Comparison of ENCODE assay signal across 23 cellular contexts in genomic region chr16:50887500-50887899, GRCh38.
"Had no signal": no experiment of that assay in that cellular context is flagged by ENCODE, and none has a peak within 500 bp of the region (broad histone marks: within the 10 kb centered on the region; RNA-seq: fewer than 3 reads in every experiment).

No MANE protein-coding gene starts in this region.

- H3K27me3 ChIP-seq: body of pancreas, foreskin keratinocyte, suprapubic skin, transverse colon had no signal

- FAIRE-seq: kidney had no signal

- H3K4me1 ChIP-seq: body of pancreas, foreskin keratinocyte, left lung, psoas muscle, suprapubic skin, transverse colon had no signal

- H3K27me3 Mint-ChIP-seq: activated CD8-positive, alpha-beta memory T cell treated with anti-CD3 and anti-CD28 coated beads, Interleukin-2, amount 10 ng/mL, durations not matched to agents 7 days and 5 days had no signal

- ATAC-seq: activated CD8-positive, alpha-beta memory T cell treated with anti-CD3 and anti-CD28 coated beads, Interleukin-2, amount 10 ng/mL, durations not matched to agents 7 days and 5 days; activated T-helper 17 cell treated with anti-CD3 and anti-CD28 coated beads, Interleukin-2, amount 50 U/mL, for 72 hours; body of pancreas; foreskin keratinocyte; left lung; psoas muscle; sciatic nerve; stimulated activated naive CD8-positive, alpha-beta T cell treated with anti-CD3 and anti-CD28 coated beads, Interleukin-15, amount 100 ng/mL, for 72 hours had no signal

- H3K27ac ChIP-seq: body of pancreas, epithelial cell of prostate, foreskin keratinocyte, left lung, psoas muscle, suprapubic skin, transverse colon had no signal

- H3K27ac Mint-ChIP-seq: activated B cell treated with CpG ODN at 0.5 μM for 24 hours; activated CD4-positive, alpha-beta memory T cell treated with anti-CD3 and anti-CD28 coated beads, Interleukin-2, amount 10 ng/mL, durations not matched to agents 7 days and 5 days; activated CD8-positive, alpha-beta memory T cell treated with anti-CD3 and anti-CD28 coated beads, Interleukin-2, amount 10 ng/mL, durations not matched to agents 7 days and 5 days; activated T-helper 17 cell treated with anti-CD3 and anti-CD28 coated beads, Interleukin-2, amount 50 U/mL, for 72 hours; endodermal cell; stimulated activated naive CD8-positive, alpha-beta T cell treated with anti-CD3 and anti-CD28 coated beads, Interleukin-15, amount 100 ng/mL, for 72 hours had no signal

- DNase-seq: activated B cell treated with CpG ODN at 0.5 μM for 24 hours; activated CD4-positive, alpha-beta memory T cell treated with anti-CD3 and anti-CD28 coated beads, Interleukin-2, amount 10 ng/mL, durations not matched to agents 7 days and 5 days; activated CD4-positive, alpha-beta T cell treated with anti-CD3 and anti-CD28 coated beads for 48 hours; activated CD8-positive, alpha-beta memory T cell treated with anti-CD3 and anti-CD28 coated beads, Interleukin-2, amount 10 ng/mL, durations not matched to agents 7 days and 5 days; activated naive CD4-positive, alpha-beta T cell treated with Interleukin-2 at 50 U/mL for 16 hours; body of pancreas; endodermal cell; foreskin keratinocyte; hypothalamus; kidney; left lung; mammary epithelial cell; midbrain; psoas muscle; stimulated activated CD4-positive, alpha-beta T cell treated with anti-CD3 and anti-CD28 coated beads, Interleukin-4, amount 100 ng/mL, for 1 hour; stimulated activated naive CD8-positive, alpha-beta T cell treated with anti-CD3 and anti-CD28 coated beads, Interleukin-15, amount 100 ng/mL, for 72 hours; T-helper 2 cell; transverse colon had no signal

- H3K36me3 Mint-ChIP-seq: activated CD8-positive, alpha-beta memory T cell treated with anti-CD3 and anti-CD28 coated beads, Interleukin-2, amount 10 ng/mL, durations not matched to agents 7 days and 5 days had no signal

- H3K4me3 ChIP-seq: body of pancreas, left lung, psoas muscle, smooth muscle cell, suprapubic skin, transverse colon had no signal

- H3K4me1 Mint-ChIP-seq: activated B cell treated with CpG ODN at 0.5 μM for 24 hours; activated CD4-positive, alpha-beta memory T cell treated with anti-CD3 and anti-CD28 coated beads, Interleukin-2, amount 10 ng/mL, durations not matched to agents 7 days and 5 days; activated CD8-positive, alpha-beta memory T cell treated with anti-CD3 and anti-CD28 coated beads, Interleukin-2, amount 10 ng/mL, durations not matched to agents 7 days and 5 days; activated T-helper 17 cell treated with anti-CD3 and anti-CD28 coated beads, Interleukin-2, amount 50 U/mL, for 72 hours; stimulated activated naive CD8-positive, alpha-beta T cell treated with anti-CD3 and anti-CD28 coated beads, Interleukin-15, amount 100 ng/mL, for 72 hours had no signal

- H3K4me2 ChIP-seq: smooth muscle cell had no signal

- H3K4me3 Mint-ChIP-seq: activated B cell treated with CpG ODN at 0.5 μM for 24 hours; activated CD4-positive, alpha-beta memory T cell treated with anti-CD3 and anti-CD28 coated beads, Interleukin-2, amount 10 ng/mL, durations not matched to agents 7 days and 5 days; activated CD8-positive, alpha-beta memory T cell treated with anti-CD3 and anti-CD28 coated beads, Interleukin-2, amount 10 ng/mL, durations not matched to agents 7 days and 5 days; activated T-helper 17 cell treated with anti-CD3 and anti-CD28 coated beads, Interleukin-2, amount 50 U/mL, for 72 hours; endodermal cell; stimulated activated naive CD8-positive, alpha-beta T cell treated with anti-CD3 and anti-CD28 coated beads, Interleukin-15, amount 100 ng/mL, for 72 hours had no signal

- H3K9me3 ChIP-seq: body of pancreas, left lung, psoas muscle, suprapubic skin, transverse colon had no signal

- H3K9me3 Mint-ChIP-seq: activated CD4-positive, alpha-beta memory T cell treated with anti-CD3 and anti-CD28 coated beads, Interleukin-2, amount 10 ng/mL, durations not matched to agents 7 days and 5 days; activated T-helper 17 cell treated with anti-CD3 and anti-CD28 coated beads, Interleukin-2, amount 50 U/mL, for 72 hours; endodermal cell; stimulated activated naive CD8-positive, alpha-beta T cell treated with anti-CD3 and anti-CD28 coated beads, Interleukin-15, amount 100 ng/mL, for 72 hours had no signal

- H3K36me3 ChIP-seq: left lung, suprapubic skin, transverse colon had no signal
